28 cellular contexts compared by ENCODE assay signal in genomic region chr10:21870849-21871248, GRCh38.
"Had no signal": no experiment of that assay in that cellular context is flagged by ENCODE, and none has a peak within 500 bp of the region (broad histone marks: within the 10 kb centered on the region; RNA-seq: fewer than 3 reads in every experiment).

No MANE protein-coding gene starts in this region.

- H3K9ac ChIP-seq: neural progenitor cell, parathyroid adenoma had no signal

- H3K27me3 ChIP-seq: gastroesophageal sphincter, heart left ventricle, hepatocyte, neural progenitor cell, right atrium auricular region, stomach, thyroid gland, upper lobe of left lung had no signal

- H3K27ac ChIP-seq: gastroesophageal sphincter, heart left ventricle, hepatocyte, neural progenitor cell, parathyroid adenoma, prostate gland, right atrium auricular region, stomach, thyroid gland, upper lobe of left lung had no signal

- H3K79me2 ChIP-seq: hepatocyte, parathyroid adenoma had no signal

- H3K4me1 Mint-ChIP-seq: nephron; neural progenitor cell; stimulated activated effector memory CD8-positive, alpha-beta T cell treated with anti-CD3 and anti-CD28 coated beads, Interleukin-12 subunit alpha, Interleukin-12 subunit beta, amount 100 ng/mL, for 72 hours had no signal

- H2AFZ ChIP-seq: hepatocyte, neural progenitor cell, parathyroid adenoma had no signal

- H3K4me3 ChIP-seq: gastroesophageal sphincter, heart left ventricle, hepatocyte, lung, neural progenitor cell, prostate gland, right atrium auricular region, stomach, thyroid gland, upper lobe of left lung had no signal

- H3K4me3 Mint-ChIP-seq: dendritic cell treated with granulocyte-macrophage colony-stimulating factor and Interleukin-4, amounts not matched to agents 40 ng/mL and 50 ng/mL, for 4 days; endodermal cell; nephron; neural progenitor cell; stimulated activated effector memory CD8-positive, alpha-beta T cell treated with anti-CD3 and anti-CD28 coated beads, Interleukin-12 subunit alpha, Interleukin-12 subunit beta, amount 100 ng/mL, for 72 hours had no signal

- DNase-seq: effector CD8-positive, alpha-beta T cell; endodermal cell; erythroblast; heart left ventricle; kidney; mesendoderm; midbrain; naive thymus-derived CD4-positive, alpha-beta T cell; stimulated activated CD4-positive, alpha-beta T cell treated with anti-CD3 and anti-CD28 coated beads, Interleukin-2, amount 100 ng/mL, for 24 hours; stimulated activated CD4-positive, alpha-beta T cell treated with anti-CD3 and anti-CD28 coated beads, Interleukin-4, amount 100 ng/mL, for 24 hours; stimulated activated naive CD4-positive, alpha-beta T cell treated with Interleukin-2 at 50 U/mL for 16 hours; stomach; thyroid gland; upper lobe of left lung had no signal

- FAIRE-seq: colon, kidney, urothelium cell line had no signal

- H3K27me3 Mint-ChIP-seq: dendritic cell treated with granulocyte-macrophage colony-stimulating factor and Interleukin-4, amounts not matched to agents 40 ng/mL and 50 ng/mL, for 4 days; naive thymus-derived CD4-positive, alpha-beta T cell had no signal

- H3K4me1 ChIP-seq: gastroesophageal sphincter, heart left ventricle, neural progenitor cell, parathyroid adenoma, prostate gland, right atrium auricular region, stomach, thyroid gland, upper lobe of left lung had no signal

- H3K36me3 ChIP-seq: prostate gland, thyroid gland had no signal

- ATAC-seq: gastroesophageal sphincter; heart left ventricle; left lobe of liver; naive thymus-derived CD4-positive, alpha-beta T cell; sciatic nerve; stimulated activated effector memory CD8-positive, alpha-beta T cell treated with anti-CD3 and anti-CD28 coated beads, Interleukin-12 subunit alpha, Interleukin-12 subunit beta, amount 100 ng/mL, for 72 hours had no signal

- H3K27ac Mint-ChIP-seq: dendritic cell treated with granulocyte-macrophage colony-stimulating factor and Interleukin-4, amounts not matched to agents 40 ng/mL and 50 ng/mL, for 4 days; endodermal cell; naive thymus-derived CD4-positive, alpha-beta T cell; nephron; neural progenitor cell; stimulated activated effector memory CD8-positive, alpha-beta T cell treated with anti-CD3 and anti-CD28 coated beads, Interleukin-12 subunit alpha, Interleukin-12 subunit beta, amount 100 ng/mL, for 72 hours had no signal

- H3K4me2 ChIP-seq: hepatocyte, neural progenitor cell had no signal

- H3K9me3 ChIP-seq: prostate gland, thyroid gland had no signal
